Comparison of ENCODE assay signal across 18 cellular contexts in genomic region chr7:136102881-136103280, GRCh38.
"Had no signal": no experiment of that assay in that cellular context is flagged by ENCODE, and none has a peak within 500 bp of the region (broad histone marks: within the 10 kb centered on the region; RNA-seq: fewer than 3 reads in every experiment).

No MANE protein-coding gene starts in this region.

- H3K36me3 ChIP-seq: lower lobe of right lung, neutrophil, thoracic aorta had no signal

- DNase-seq: activated CD4-positive, alpha-beta T cell treated with anti-CD3 and anti-CD28 coated beads, Interleukin-2, amount 50 U/mL, for 4 hours; activated gamma-delta T cell; activated T-cell treated with anti-CD3 and anti-CD28 coated beads, Interleukin-2, amount 50 U/mL, for 4 hours; amygdala; endodermal cell; immature natural killer cell; left cardiac atrium; lower lobe of right lung; midbrain; naive thymus-derived CD4-positive, alpha-beta T cell; right cardiac atrium; small intestine; stimulated activated naive CD4-positive, alpha-beta T cell treated with Interleukin-2 at 50 U/mL for 16 hours had no signal

- H3K4me1 ChIP-seq: lower lobe of right lung had no signal

- H3K27ac ChIP-seq: lower lobe of right lung, neutrophil, thoracic aorta had no signal

- H3K4me1 Mint-ChIP-seq: endodermal cell, immature natural killer cell had no signal

- H3K27me3 ChIP-seq: neutrophil had no signal

- H3K4me3 ChIP-seq: lower lobe of right lung, thoracic aorta had no signal

- ATAC-seq: activated CD4-positive, CD25-positive, alpha-beta regulatory T cell treated with anti-CD3 and anti-CD28 coated beads, Interleukin-2, amount 50 U/mL, for 24 hours; activated T-cell treated with anti-CD3 and anti-CD28 coated beads, Interleukin-2, amount 50 U/mL, for 4 hours; left cardiac atrium; lower lobe of right lung; right cardiac atrium had no signal

- H3K9me3 ChIP-seq: lower lobe of right lung, neutrophil, thoracic aorta had no signal

- H3K4me3 Mint-ChIP-seq: activated naive CD8-positive, alpha-beta T cell; activated T-cell treated with anti-CD3 and anti-CD28 coated beads, Interleukin-2, amount 50 U/mL, for 4 hours; endodermal cell; immature natural killer cell; naive thymus-derived CD4-positive, alpha-beta T cell had no signal

- H3K27ac Mint-ChIP-seq: activated naive CD8-positive, alpha-beta T cell; endodermal cell; naive thymus-derived CD4-positive, alpha-beta T cell; progenitor cell of endocrine pancreas had no signal

- H3K27me3 Mint-ChIP-seq: activated naive CD8-positive, alpha-beta T cell; naive thymus-derived CD4-positive, alpha-beta T cell; progenitor cell of endocrine pancreas had no signal
